ENCODE assay signal across 1 cellular context in genomic region chr1:220669005-220669404, GRCh38.
TF ChIP-seq lines count a peak whose summit lies in the region.

No MANE protein-coding gene starts in this region.

TF ChIP-seq in WTC11, 78 proteins besides CTCF, POLR2A, EP300 and RAD21 (continued from another document):
- TF ChIP-seq ZBTB43 (CRISPR knock-in tag; IDR thresholded peaks at IDR 0.05) = no peak
- TF ChIP-seq, protein P1, sequence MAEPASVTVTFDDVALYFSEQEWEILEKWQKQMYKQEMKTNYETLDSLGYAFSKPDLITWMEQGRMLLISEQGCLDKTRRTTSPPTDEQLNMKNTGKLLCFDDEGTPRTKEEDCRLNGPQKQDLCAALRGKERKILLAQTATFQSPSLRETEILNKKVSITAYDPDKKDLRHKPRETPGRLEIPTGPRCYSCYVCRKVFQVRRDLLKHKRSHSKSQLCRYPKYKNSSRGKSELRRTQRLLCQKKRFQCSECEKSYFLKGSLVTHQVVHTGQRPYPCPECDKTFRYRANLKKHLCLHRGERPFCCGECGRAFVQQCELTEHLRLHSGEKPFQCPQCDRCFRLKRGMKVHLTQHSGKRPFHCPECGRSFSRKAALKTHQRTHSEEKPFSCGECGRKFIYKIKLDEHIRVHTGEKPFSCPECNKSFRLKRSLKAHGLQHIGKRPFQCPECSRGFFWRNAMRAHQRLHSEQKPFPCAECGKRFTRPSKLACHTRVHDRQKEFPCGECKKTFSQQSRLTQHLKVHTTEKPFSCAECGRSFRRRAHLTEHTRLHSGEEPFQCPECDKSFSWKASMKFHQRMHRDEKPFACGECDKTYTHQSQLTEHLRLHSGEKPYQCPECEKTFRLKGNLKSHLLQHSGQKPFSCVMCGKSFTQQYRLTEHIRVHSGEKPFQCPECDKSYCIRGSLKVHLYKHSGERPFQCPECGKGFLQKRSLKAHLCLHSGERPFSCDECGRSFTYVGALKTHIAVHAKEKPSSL (CRISPR knock-in tag; conservative IDR thresholded peaks at IDR 0.05) = no peak
- no peak for TF ChIP-seq IRF1 (CRISPR knock-in tag; IDR thresholded peaks at IDR 0.05)
- TF ChIP-seq ZBTB21 (CRISPR knock-in tag; IDR thresholded peaks at IDR 0.05; ENCODE audit: borderline replicate concordance) = no peak
- no peak for TF ChIP-seq ZNF138 (CRISPR knock-in tag; conservative IDR thresholded peaks at IDR 0.05)
- no peak for TF ChIP-seq EMX1 (CRISPR knock-in tag; IDR thresholded peaks at IDR 0.05)
- TF ChIP-seq NFATC4 (CRISPR knock-in tag; IDR thresholded peaks at IDR 0.05) = no peak
- no peak for TF ChIP-seq ZNF121 (CRISPR knock-in tag; IDR thresholded peaks at IDR 0.05)
